12 cellular contexts compared by ENCODE assay signal in genomic region chr10:119176166-119176565, GRCh38. TPM values are rescaled to one million over a fixed set of nuclear protein-coding genes. Genes with fewer than 3 reads are reported as not detected.
DNase-seq lines count a peak whose midpoint lies in the region; ATAC-seq and TF ChIP-seq lines count a peak whose summit lies in the region.
"Had no signal": no experiment of that assay in that cellular context is flagged by ENCODE, and none has a peak within 500 bp of the region (broad histone marks: within the 10 kb centered on the region; RNA-seq: fewer than 3 reads in every experiment).

No MANE protein-coding gene starts in this region.

- H3K4me3 ChIP-seq in sigmoid colon, result no peak overlapping the region

- TF ChIP-seq CTCF in sigmoid colon (IDR thresholded peaks at IDR 0.05), result no peak

- peak overlapping the region; percentile 44 to 96 (median 70) for H3K27ac ChIP-seq in sigmoid colon

- TF ChIP-seq EP300 in sigmoid colon (IDR thresholded peaks at IDR 0.05), result no peak

- no peaks in the 10 kb centered on the region for H3K9me3 ChIP-seq in sigmoid colon

- H3K4me1 Mint-ChIP-seq in activated CD4-positive, alpha-beta T cell treated with anti-CD3 and anti-CD28 coated beads for 36 hours, result peaks cover 35% of the 10 kb centered on the region
- H3K4me1 Mint-ChIP-seq in effector memory CD8-positive, alpha-beta T cell (ENCODE audit: low read depth in 2 of 2), result peaks cover 23 to 27% of the 10 kb centered on the region in 2 donors

- H3K36me3 Mint-ChIP-seq in activated CD4-positive, alpha-beta T cell treated with anti-CD3 and anti-CD28 coated beads for 36 hours (ENCODE audit: low read depth), result peaks cover 43% of the 10 kb centered on the region
- H3K36me3 Mint-ChIP-seq in effector memory CD8-positive, alpha-beta T cell (ENCODE audit: insufficient read depth), result peaks cover 50% of the 10 kb centered on the region

- intact Hi-C loops in activated CD4-positive, alpha-beta T cell treated with anti-CD3 and anti-CD28 coated beads for 36 hours (cut with DNase I, micrococcal nuclease), result loop anchor here (1.0 to 5.0 kb wide), 3 partner anchors 41 to 476 kb away; partner anchors contain the start of gene BAG3 (in 1 of the 2)
- intact Hi-C loops in sigmoid colon (cut with DNase I), result no loop called here

- peak overlapping the region; percentile 80 for H3K27ac Mint-ChIP-seq in activated CD4-positive, alpha-beta T cell treated with anti-CD3 and anti-CD28 coated beads for 36 hours
- peak overlapping the region; percentile 32 to 46 for H3K27ac Mint-ChIP-seq in effector memory CD8-positive, alpha-beta T cell

- H3K9me3 Mint-ChIP-seq in activated CD4-positive, alpha-beta T cell treated with anti-CD3 and anti-CD28 coated beads for 36 hours (ENCODE audit: low read depth), result no peaks in the 10 kb centered on the region
- H3K9me3 Mint-ChIP-seq in effector memory CD8-positive, alpha-beta T cell, result no peaks in the 10 kb centered on the region

- peaks cover 0 to 52% (median 29%) of the 10 kb centered on the region in 4 donors for H3K4me1 ChIP-seq in sigmoid colon

- CTCF ChIA-PET in activated CD4-positive, alpha-beta T cell treated with anti-CD3 and anti-CD28 coated beads for 36 hours (lab: Charles Lee), result interaction anchor here (0.5 to 1.8 kb wide), 8 partner anchors 8 to 240 kb away, joined by 3 to 6 read pairs (median 4); no protein-coding TSS in a partner anchor

- no peak for TF ChIP-seq POLR2A in sigmoid colon (IDR thresholded peaks at IDR 0.05)

- peak overlapping the region; percentile 88 for H3K4me3 Mint-ChIP-seq in activated CD4-positive, alpha-beta T cell treated with anti-CD3 and anti-CD28 coated beads for 36 hours
- H3K4me3 Mint-ChIP-seq in effector memory CD8-positive, alpha-beta T cell, result peak overlapping the region; percentile 98 to 99

- peak; percentile 34 for DNase-seq in activated CD4-positive, alpha-beta T cell treated with anti-CD3 and anti-CD28 coated beads for 36 hours
- DNase-seq in activated CD4-positive, alpha-beta T cell treated with anti-CD3 and anti-CD28 coated beads for 1 hour, result no peak
- DNase-seq in SIG-M5 treated with dmso at 0.1 percent for 504 hours (lab: John Stamatoyannopoulos, UW; ENCODE audit: unreplicated experiment) (peak; percentile 86), sigmoid colon (no peak), NCI-H1092 (lab: John Stamatoyannopoulos, UW) (no peak), NCI-H524 treated with DMSO at 0.1 percent for 48 hours (lab: John Stamatoyannopoulos, UW) (no peak)
- no peak for DNase-seq in effector memory CD8-positive, alpha-beta T cell
- DNase-seq: EL, hypothalamus, NCI-H2081 had no signal

- ATAC-seq in activated CD4-positive, alpha-beta T cell treated with anti-CD3 and anti-CD28 coated beads for 36 hours, result peak; percentile 14
- no peak for ATAC-seq in effector memory CD8-positive, alpha-beta T cell (replicated peaks)
- ATAC-seq in HG02938 (IDR thresholded peaks at IDR 0.05; ENCODE audit: unreplicated experiment), result no peak
- ATAC-seq: sciatic nerve had no signal

- POLR2A ChIA-PET in activated CD4-positive, alpha-beta T cell treated with anti-CD3 and anti-CD28 coated beads for 36 hours (lab: Charles Lee), result interaction anchor here (0.5 to 1.0 kb wide), 4 partner anchors 9 to 661 kb away, joined by 3 to 8 read pairs (median 4); no protein-coding TSS in a partner anchor

- H3K27me3 Mint-ChIP-seq in activated CD4-positive, alpha-beta T cell treated with anti-CD3 and anti-CD28 coated beads for 36 hours, result no peaks in the 10 kb centered on the region
- no peaks in the 10 kb centered on the region for H3K27me3 Mint-ChIP-seq in effector memory CD8-positive, alpha-beta T cell

- peaks cover 12 to 45% (median 27%) of the 10 kb centered on the region in 4 donors for H3K36me3 ChIP-seq in sigmoid colon

- WGBS in sigmoid colon, 2 donors, result 89 to 92% methylated on average over 6 of the region's 6 CpGs

- H3K27me3 ChIP-seq in sigmoid colon, result no peaks in the 10 kb centered on the region

RNA-seq across cellular contexts. Expression of gene PRDX3, which starts 2.4 kb away (rescaled TPM):
- total RNA-seq in activated CD4-positive, alpha-beta T cell treated with anti-CD3 and anti-CD28 coated beads for 36 hours, result 100 to 1,000 TPM; 160 to 217 TPM
- total RNA-seq in sigmoid colon, result 100 to 1,000 TPM; 155 to 247 (median 169) TPM
- 100 to 1,000 TPM; 133 to 267 (median 172) TPM for polyA plus RNA-seq in sigmoid colon

RNA-seq across cellular contexts. Expression of gene SFXN4, which starts 10.7 kb away (rescaled TPM):
- 10 to 100 TPM; 38.7 to 44.7 TPM for total RNA-seq in activated CD4-positive, alpha-beta T cell treated with anti-CD3 and anti-CD28 coated beads for 36 hours
- 10 to 100 TPM; 16.8 to 26.5 (median 19.6) TPM for total RNA-seq in sigmoid colon
- polyA plus RNA-seq in sigmoid colon, result 10 to 100 TPM; 14.8 to 48.3 (median 22.2) TPM

RNA-seq across cellular contexts. Expression of gene GRK5, which starts 31.2 kb away (rescaled TPM):
- total RNA-seq in activated CD4-positive, alpha-beta T cell treated with anti-CD3 and anti-CD28 coated beads for 36 hours, result 10 to 100 TPM; 21.2 to 24.8 TPM
- total RNA-seq in sigmoid colon, result 10 to 100 TPM; 19.8 to 32.4 (median 22.2) TPM
- polyA plus RNA-seq in sigmoid colon, result 10 to 100 TPM in 2 of 3 donors, 1 to 10 TPM in 1; 7.9 to 19.2 (median 15.5) TPM

Comparison
In these comparisons a context has a peak if more than half of its experiments do, and no peak if none do; other contexts are left out.
1. DNase-seq: peak in activated CD4-positive, alpha-beta T cell treated with anti-CD3 and anti-CD28 coated beads for 36 hours (single experiment) and SIG-M5 treated with dmso at 0.1 percent for 504 hours (single experiment); none in activated CD4-positive, alpha-beta T cell treated with anti-CD3 and anti-CD28 coated beads for 1 hour (single experiment), effector memory CD8-positive, alpha-beta T cell (0 of 3), sigmoid colon (single experiment), NCI-H1092 (single experiment) and NCI-H524 treated with DMSO at 0.1 percent for 48 hours (single experiment).